In genomic region chr1:111924786-111925185, GRCh38 we compare ENCODE assay signal across 15 cellular contexts.
DNase-seq lines count a peak whose midpoint lies in the region; ATAC-seq, FAIRE-seq and TF ChIP-seq lines count a peak whose summit lies in the region.
"Had no signal": no experiment of that assay in that cellular context is flagged by ENCODE, and none has a peak within 500 bp of the region (broad histone marks: within the 10 kb centered on the region; RNA-seq: fewer than 3 reads in every experiment).

No MANE protein-coding gene starts in this region.

- H2BK120ac ChIP-seq in H1 (replicated peaks; ENCODE audit: low read depth, low read length): no peak overlapping the region

- H3K4me1 ChIP-seq in heart right ventricle (peaks cover 4 to 37% (median 18%) of the 10 kb centered on the region in 9 donors), H1 (replicated peaks in 1 of 4; ENCODE audit: control insufficient read depth in 3 of 4, insufficient read depth in 4 of 4, low read length in 3 of 4) (peaks cover 0 to 1% (median 0%) of the 10 kb centered on the region in 4 experiments; a peak in 2 of 7 replicates)

- TF ChIP-seq CTCF in heart right ventricle (IDR thresholded peaks at IDR 0.05) (no peak), H1 (IDR thresholded peaks at IDR 0.05; ENCODE audit: control extremely low read depth in 1 of 3, insufficient read depth in 1 of 3, low read depth in 1 of 3, low read length in 3 of 3) (peak in 2 of 3 experiments; percentile 1 to 34; a peak in 1 of 4 replicates)

- 80% methylated on average over 2 of the region's 2 CpGs for WGBS in heart right ventricle, 2 donors
- 66% methylated on average over 2 of the region's 2 CpGs; no CpG with 5 or more reads in 1 of the 2 experiments for WGBS in H1 (ENCODE audit: extremely low coverage in 1 of 2, insufficient coverage in 1 of 2, insufficient read length in 1 of 2, insufficient replicate concordance in 2 of 2, low coverage in 1 of 2, low lambda C conversion rate in 2 of 2, missing lambda C conversion rate in 1 of 2), 2 experiments

- H3K56ac ChIP-seq in H1 (replicated peaks; ENCODE audit: insufficient read length, low read depth, low read length): no peak overlapping the region

- CTCF ChIA-PET in H1 (lab: Charles Lee; ENCODE audit: partially characterized antibody): interaction anchor here (1.6 to 1.7 kb wide), 3 partner anchors 20 to 73 kb away, joined by 4 to 5 read pairs (median 4); no protein-coding TSS in a partner anchor

- no peak overlapping the region for H3K9ac ChIP-seq in H1 (replicated peaks in 1 of 4; ENCODE audit: extremely low read depth in 1 of 4, low read depth in 3 of 4, low read length in 3 of 4)

- no peak overlapping the region for H3K23ac ChIP-seq in H1 (ENCODE audit: insufficient read length)

- FAIRE-seq in H1 (lab: Jason Lieb, UNC): no peak
- FAIRE-seq: A549, GM19239 had no signal

- TF ChIP-seq POLR2A in H1 (IDR thresholded peaks at IDR 0.05; ENCODE audit: control extremely low read depth in 1 of 2, low read depth in 2 of 2, low read length in 2 of 2): no peak

- H2BK15ac ChIP-seq in H1 (ENCODE audit: low read length): no peak overlapping the region

- DNase-seq in cardiac septum (ENCODE audit: low spot score): peak; percentile 56
- DNase-seq in heart right ventricle: no peak
- no peak for DNase-seq in H1 (ENCODE audit: low read depth in 1 of 2, low spot score in 2 of 2)
- DNase-seq in left lobe of liver (ENCODE audit: low spot score): no peak
- DNase-seq in SW480 (ENCODE audit: low spot score): no peak
- DNase-seq in central memory CD4-positive, alpha-beta T cell: no peak
- DNase-seq: BE2C; CD4-positive, alpha-beta memory T cell; DND-41; GDM1 had no signal

- H4K20me1 ChIP-seq in H1 (replicated peaks in 1 of 2; ENCODE audit: control insufficient read depth in 1 of 2, insufficient read depth in 2 of 2, low read length in 2 of 2): no peaks in the 10 kb centered on the region

- H3K14ac ChIP-seq in H1 (ENCODE audit: insufficient read length): no peak overlapping the region

- no peak overlapping the region for H2BK5ac ChIP-seq in H1 (ENCODE audit: low read depth, low read length)

- H3K4me3 ChIP-seq in heart right ventricle (no peak overlapping the region), H1 (ENCODE audit: extremely low read depth in 1 of 4, insufficient read depth in 2 of 4, low read depth in 3 of 4, low read length in 4 of 4) (no peak overlapping the region)
- H3K4me3 ChIP-seq: A549 had no signal

- no peak overlapping the region for H2AFZ ChIP-seq in H1 (ENCODE audit: low read length)

- POLR2A ChIA-PET in H1 (lab: Charles Lee; ENCODE audit: partially characterized antibody): no interaction called here

- H3K4ac ChIP-seq in H1 (replicated peaks; ENCODE audit: insufficient read length, low read depth, low read length): no peak overlapping the region

- no peak overlapping the region for H2AK5ac ChIP-seq in H1 (ENCODE audit: low read depth, low read length)

- no peak overlapping the region for H4K91ac ChIP-seq in H1 (replicated peaks; ENCODE audit: insufficient read length, low read length)

- no peak overlapping the region for H4K5ac ChIP-seq in H1 (ENCODE audit: insufficient read length, low read depth, low read length)

- H3K36me3 ChIP-seq in heart right ventricle (no peaks in the 10 kb centered on the region), H1 (ENCODE audit: control insufficient read depth in 2 of 4, insufficient read depth in 4 of 4, low read length in 3 of 4) (no peaks in the 10 kb centered on the region)
- H3K36me3 ChIP-seq: BE2C had no signal

- no peaks in the 10 kb centered on the region for H3K79me2 ChIP-seq in H1 (ENCODE audit: control insufficient read depth in 1 of 2, insufficient read depth in 2 of 2, low read length in 2 of 2)

- no peaks in the 10 kb centered on the region for H3K23me2 ChIP-seq in H1 (ENCODE audit: low read depth, low read length)

- H2BK12ac ChIP-seq in H1 (ENCODE audit: low read depth, low read length): no peak overlapping the region

- H3K9me3 ChIP-seq in heart right ventricle (no peaks in the 10 kb centered on the region), H1 (ENCODE audit: insufficient read depth in 2 of 2, low read depth in 1 of 2, low read length in 1 of 2) (no peaks in the 10 kb centered on the region)
- H3K9me3 ChIP-seq: A549, BE2C had no signal

- H3K27ac ChIP-seq in heart right ventricle (no peak overlapping the region), H1 (ENCODE audit: low read depth, low read length) (no peak overlapping the region)
- H3K27ac ChIP-seq: A549, C4-2B, HL-60 had no signal

- TF ChIP-seq RAD21 in H1 (IDR thresholded peaks at IDR 0.05 in 1 of 2, conservative IDR thresholded peaks at IDR 0.05 in 1 of 2; ENCODE audit: low read depth in 2 of 2, low read length in 2 of 2): peak; percentile 8 to 32; a peak in 2 of 4 replicates

- intact Hi-C loops in cardiac septum (cut with DNase I) (no loop called here), heart right ventricle (cut with DNase I) (loop anchor here in 1 of 10 donors (10.0 kb wide), 1 partner anchor 60 kb away; the partner anchor contains the start of gene KCND3)

- H3K4me2 ChIP-seq in H1 (ENCODE audit: insufficient read depth in 1 of 2, low read depth in 2 of 2, low read length in 2 of 2): no peak overlapping the region
- H3K4me2 ChIP-seq: A549 had no signal

- H4K8ac ChIP-seq in H1 (ENCODE audit: extremely low read depth, insufficient read depth, low read length): no peak overlapping the region

- no peaks in the 10 kb centered on the region for H3K27me3 ChIP-seq in heart right ventricle
- H3K27me3 ChIP-seq in H1 (replicated peaks in 1 of 4; ENCODE audit: control insufficient read depth in 3 of 4, extremely low read depth in 1 of 4, insufficient read depth in 3 of 4, low read length in 3 of 4): no peaks in the 10 kb centered on the region; a peak in 1 of 7 replicates
- H3K27me3 ChIP-seq: BE2C had no signal

- no peak for ATAC-seq in heart right ventricle
- peak; percentile 10 for ATAC-seq in left lobe of liver
- ATAC-seq: A549, HCT116 had no signal

- no peak overlapping the region for H2BK20ac ChIP-seq in H1 (ENCODE audit: low read length)

- H3K18ac ChIP-seq in H1 (ENCODE audit: extremely low read depth, low read length): no peak overlapping the region

- H3K79me1 ChIP-seq in H1 (ENCODE audit: low read depth, low read length): no peaks in the 10 kb centered on the region

- TF ChIP-seq EP300 in H1 (IDR thresholded peaks at IDR 0.05; ENCODE audit: borderline replicate concordance in 1 of 2, low read depth in 2 of 2, low read length in 2 of 2): no peak

TF ChIP-seq in H1, 55 proteins besides CTCF, POLR2A, EP300 and RAD21:
- TF ChIP-seq POU5F1 (IDR thresholded peaks at IDR 0.05; ENCODE audit: low read depth, low read length) (no peak), CTBP2 (IDR thresholded peaks at IDR 0.05; ENCODE audit: borderline replicate concordance, insufficient read depth, insufficient read length, low read length) (no peak), BACH1 (IDR thresholded peaks at IDR 0.05; ENCODE audit: low read length) (no peak), ASH2L (IDR thresholded peaks at IDR 0.05; ENCODE audit: low read length) (no peak), RNF2 (IDR thresholded peaks at IDR 0.05; ENCODE audit: borderline replicate concordance, low read depth, low read length, missing control alignments, poor library complexity, severe bottlenecking) (no peak), KDM5A (IDR thresholded peaks at IDR 0.05; ENCODE audit: low read length) (no peak), EGR1 (IDR thresholded peaks at IDR 0.05; ENCODE audit: borderline replicate concordance, low read depth, low read length) (no peak), BRCA1 (IDR thresholded peaks at IDR 0.05; ENCODE audit: low read depth, low read length) (no peak), CEBPB (IDR thresholded peaks at IDR 0.05; ENCODE audit: low read depth, low read length) (no peak), E2F6 (IDR thresholded peaks at IDR 0.05) (no peak), SAP30 (IDR thresholded peaks at IDR 0.05; ENCODE audit: insufficient read depth, insufficient replicate concordance, low read length) (no peak), HDAC6 (IDR thresholded peaks at IDR 0.05; ENCODE audit: low read depth, low read length) (no peak)
TF ChIP-seq in H1: peak in this region for 0.

Comparison
In these comparisons a context has a peak if more than half of its experiments do, and no peak if none do; other contexts are left out.
1. CTCF ChIP-seq: peak in H1 (2 of 3); none in heart right ventricle (0 of 9).